In the genomic region with DNA sequence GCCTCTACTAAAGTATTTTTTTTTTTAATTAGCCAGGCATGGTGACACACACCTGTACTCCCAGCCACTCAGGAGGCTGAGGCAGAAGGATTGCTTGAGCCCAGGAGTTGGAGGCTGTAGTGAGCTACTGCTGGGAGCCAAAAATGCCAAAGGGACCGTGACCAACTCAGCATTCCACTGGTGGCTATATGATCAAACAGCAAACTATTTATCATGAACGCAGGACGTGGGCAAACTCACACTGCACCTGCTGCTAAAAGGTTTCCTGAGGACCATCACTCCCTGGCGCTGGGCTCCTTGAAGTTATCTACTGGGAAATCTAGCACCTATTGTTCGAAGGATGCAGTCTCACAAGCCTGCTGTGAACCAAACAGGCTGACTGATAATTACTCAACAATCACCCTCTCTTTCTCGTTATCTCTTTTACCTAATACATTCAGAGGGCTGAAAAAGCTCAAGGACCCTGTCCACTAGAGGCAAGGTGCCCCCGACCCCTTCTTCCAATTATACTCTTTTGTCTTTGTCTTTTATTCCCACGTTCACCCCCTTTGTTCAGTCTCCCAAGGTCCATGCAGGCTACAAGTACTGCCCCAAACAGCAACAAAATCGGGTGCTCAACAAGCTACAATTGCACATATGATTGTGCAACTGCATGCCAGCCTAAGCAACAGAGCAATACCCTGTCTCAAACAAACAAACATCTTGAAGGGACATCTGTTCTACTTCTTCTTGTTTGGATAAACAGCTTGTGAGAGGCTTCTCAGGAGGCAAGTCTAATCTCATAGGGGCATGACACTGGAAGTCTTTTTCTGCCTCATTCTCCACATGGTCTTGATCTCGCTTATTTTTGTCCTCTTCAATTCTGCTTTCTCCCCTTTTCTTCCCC, we compare ENCODE assay signal across 20 cellular contexts. TPM values are rescaled to one million over a fixed set of nuclear protein-coding genes. Genes with fewer than 3 reads are reported as not detected.
DNase-seq lines count a peak whose midpoint lies in the region; ATAC-seq and TF ChIP-seq lines count a peak whose summit lies in the region.
"Had no signal": no experiment of that assay in that cellular context is flagged by ENCODE, and none has a peak within 500 bp of the region (broad histone marks: within the 10 kb centered on the region; RNA-seq: fewer than 3 reads in every experiment).

No MANE protein-coding gene starts in this region.

- 56 to 76% methylated on average over 8 to 10 of the region's 10 CpGs for WGBS in endodermal cell (ENCODE audit: insufficient coverage in 1 of 2, insufficient read length in 1 of 2), 2 experiments
- no CpG with 5 or more reads among the region's 10 CpGs for WGBS in mesendoderm (ENCODE audit: extremely low coverage, insufficient coverage, low lambda C conversion rate)

- H3K23ac ChIP-seq in mesendoderm (ENCODE audit: low read length) = no peak overlapping the region

- no peaks in the 10 kb centered on the region for H3K27me3 ChIP-seq in endodermal cell (ENCODE audit: control insufficient read depth, insufficient read depth, low read length, poor library complexity, severe bottlenecking)
- H3K27me3 ChIP-seq in mesendoderm (ENCODE audit: insufficient read depth, low read length, poor library complexity) = no peaks in the 10 kb centered on the region
- no peaks in the 10 kb centered on the region for H3K27me3 ChIP-seq in tibial artery
- H3K27me3 ChIP-seq: BE2C had no signal

- H3K79me1 ChIP-seq in mesendoderm (ENCODE audit: low read length) = no peaks in the 10 kb centered on the region

- intact Hi-C loops in tibial artery (cut with DNase I; ENCODE audit: low total_unique reads) = loop anchor here (2.0 kb wide), 1 partner anchor 46 kb away; no protein-coding TSS in a partner anchor

- H3K56ac ChIP-seq in mesendoderm (ENCODE audit: low read length) = no peak overlapping the region

- peak overlapping the region; percentile 80 for H3K27ac Mint-ChIP-seq in endodermal cell
- peak overlapping the region in 1 of 2 donors; percentile 16 for H3K27ac Mint-ChIP-seq in stimulated activated naive CD8-positive, alpha-beta T cell treated with anti-CD3 and anti-CD28 coated beads, Interleukin-15, amount 100 ng/mL, for 72 hours
- H3K27ac Mint-ChIP-seq: GM23338 had no signal

- H3K36me3 Mint-ChIP-seq in endodermal cell (ENCODE audit: low read depth) = peaks cover 12% of the 10 kb centered on the region

- no peak for TF ChIP-seq CTCF in HEK293 (tag by site-specific recombination; IDR thresholded peaks at IDR 0.05)
- TF ChIP-seq CTCF in endodermal cell (conservative IDR thresholded peaks at IDR 0.05) = no peak
- TF ChIP-seq CTCF in tibial artery (IDR thresholded peaks at IDR 0.05) = no peak

- no peak overlapping the region for H4K5ac ChIP-seq in mesendoderm (ENCODE audit: low read length)

- H3K18ac ChIP-seq in mesendoderm (ENCODE audit: low read length) = no peak overlapping the region

- H3K9ac ChIP-seq in endodermal cell (ENCODE audit: extremely low read depth, low read length, poor library complexity, severe bottlenecking) (peak overlapping the region; percentile 31), mesendoderm (ENCODE audit: low read length) (no peak overlapping the region)

- peaks cover 8% of the 10 kb centered on the region for H3K4me1 Mint-ChIP-seq in endodermal cell
- H3K4me1 Mint-ChIP-seq in stimulated activated naive CD8-positive, alpha-beta T cell treated with anti-CD3 and anti-CD28 coated beads, Interleukin-15, amount 100 ng/mL, for 72 hours = peaks cover 12% of the 10 kb centered on the region
- H3K4me1 Mint-ChIP-seq: GM23338 had no signal

- no peak overlapping the region for H2BK15ac ChIP-seq in mesendoderm (replicated peaks; ENCODE audit: low read depth)

- no peak overlapping the region for H2BK5ac ChIP-seq in mesendoderm (ENCODE audit: low read length)

- H3K79me2 ChIP-seq in mesendoderm (ENCODE audit: control insufficient read depth, insufficient read depth, low read length) = no peaks in the 10 kb centered on the region

- peak; percentile 44 for DNase-seq in NCI-H2171 treated with DMSO at 0.1 percent for 48 hours (lab: John Stamatoyannopoulos, UW)
- no peak for DNase-seq in NCI-H2171 (lab: John Stamatoyannopoulos, UW)
- DNase-seq in endodermal cell = peak; percentile 74
- peak; percentile 79 for DNase-seq in mesendoderm
- no peak for DNase-seq in tibial artery
- DNase-seq in stimulated activated naive CD8-positive, alpha-beta T cell treated with anti-CD3 and anti-CD28 coated beads, Interleukin-15, amount 100 ng/mL, for 72 hours = no peak
- DNase-seq: BE2C; CD8-positive, alpha-beta memory T cell; DMS79; HCEC 1CT; NCI-H187 treated with DMSO at 0.1 percent for 48 hours; OCI-M1; Right ventricle myocardium superior; SW 1271 had no signal

- CTCF ChIA-PET in HEK293 (lab: Yijun Ruan, JAX) = interaction anchor here (0.6 to 0.7 kb wide), 3 partner anchors 9 to 1285 kb away, joined by 3 to 5 read pairs (median 3); no protein-coding TSS in a partner anchor

- H3K27ac ChIP-seq in HEK293 (ENCODE audit: extremely low read depth, low read depth, low read length) = no peak overlapping the region
- H3K27ac ChIP-seq in endodermal cell (ENCODE audit: low read depth, low read length) = peak overlapping the region; percentile 50
- H3K27ac ChIP-seq in mesendoderm (ENCODE audit: low read depth, low read length) = peak overlapping the region; percentile 0
- H3K27ac ChIP-seq in tibial artery = no peak overlapping the region

- H2AK5ac ChIP-seq in mesendoderm (ENCODE audit: low read length) = no peak overlapping the region

- H3K4ac ChIP-seq in mesendoderm (ENCODE audit: low read depth, low read length) = no peak overlapping the region

- no peaks in the 10 kb centered on the region for H3K27me3 Mint-ChIP-seq in endodermal cell (ENCODE audit: insufficient read depth)
- H3K27me3 Mint-ChIP-seq in stimulated activated naive CD8-positive, alpha-beta T cell treated with anti-CD3 and anti-CD28 coated beads, Interleukin-15, amount 100 ng/mL, for 72 hours = no peaks in the 10 kb centered on the region
- H3K27me3 Mint-ChIP-seq: CD8-positive, alpha-beta memory T cell had no signal

- POLR2A ChIA-PET in HEK293 (lab: Yijun Ruan, JAX) = interaction anchor here (0.7 kb wide), 1 partner anchor 206 kb away, joined by 3 read pairs; no protein-coding TSS in a partner anchor

- H3K4me1 ChIP-seq in HEK293 (ENCODE audit: control insufficient read depth, insufficient read depth, low read length) (no peaks in the 10 kb centered on the region), endodermal cell (ENCODE audit: control insufficient read depth, insufficient read depth, low read length) (peaks cover 3% of the 10 kb centered on the region), mesendoderm (ENCODE audit: control insufficient read depth, low read depth, low read length) (no peaks in the 10 kb centered on the region), tibial artery (no peaks in the 10 kb centered on the region)
- H3K4me1 ChIP-seq: BE2C had no signal

- no peak overlapping the region for H2BK120ac ChIP-seq in mesendoderm (ENCODE audit: low read depth, low read length)

- no peak overlapping the region for H3K4me3 ChIP-seq in HEK293 (ENCODE audit: low read depth, low read length)
- H3K4me3 ChIP-seq in endodermal cell (ENCODE audit: low read length) = peak overlapping the region; percentile 41
- no peak overlapping the region for H3K4me3 ChIP-seq in mesendoderm (ENCODE audit: low read length)
- H3K4me3 ChIP-seq in tibial artery = no peak overlapping the region
- H3K4me3 ChIP-seq: GM23338, K562 had no signal

- H3K36me3 ChIP-seq in HEK293 (ENCODE audit: control insufficient read depth in 2 of 2, insufficient read depth in 1 of 2, low read length in 2 of 2) (peaks cover 0 to 13% of the 10 kb centered on the region in 2 experiments; a peak in 2 of 3 replicates), endodermal cell (ENCODE audit: control insufficient read depth, insufficient read depth, low read length) (peaks cover 5% of the 10 kb centered on the region), mesendoderm (ENCODE audit: control insufficient read depth, insufficient read depth, low read length) (no peaks in the 10 kb centered on the region), tibial artery (peaks cover 0 to 14% (median 2%) of the 10 kb centered on the region in 3 donors)

- H3K9me3 ChIP-seq in HEK293 (ENCODE audit: control insufficient read depth, insufficient read depth, low read depth, low read length) (no peaks in the 10 kb centered on the region), endodermal cell (ENCODE audit: control insufficient read depth, low read length) (peaks cover 42% of the 10 kb centered on the region), tibial artery (no peaks in the 10 kb centered on the region)
- H3K9me3 ChIP-seq: BE2C had no signal

- peaks cover 6% of the 10 kb centered on the region for H3K9me3 Mint-ChIP-seq in endodermal cell
- peaks cover 6 to 17% of the 10 kb centered on the region in 2 donors for H3K9me3 Mint-ChIP-seq in stimulated activated naive CD8-positive, alpha-beta T cell treated with anti-CD3 and anti-CD28 coated beads, Interleukin-15, amount 100 ng/mL, for 72 hours

- H3K4me2 ChIP-seq in mesendoderm (ENCODE audit: low read length) = no peak overlapping the region
- H3K4me2 ChIP-seq: GM23338 had no signal

- ATAC-seq in stimulated activated naive CD8-positive, alpha-beta T cell treated with anti-CD3 and anti-CD28 coated beads, Interleukin-15, amount 100 ng/mL, for 72 hours = no peak
- ATAC-seq in GM18870 (IDR thresholded peaks at IDR 0.05; ENCODE audit: unreplicated experiment) = no peak
- ATAC-seq: GM23338, K562 had no signal

- H3K4me3 Mint-ChIP-seq in endodermal cell = no peak overlapping the region
- H3K4me3 Mint-ChIP-seq in stimulated activated naive CD8-positive, alpha-beta T cell treated with anti-CD3 and anti-CD28 coated beads, Interleukin-15, amount 100 ng/mL, for 72 hours = no peak overlapping the region
- H3K4me3 Mint-ChIP-seq: CD8-positive, alpha-beta memory T cell; GM23338 had no signal

- H4K8ac ChIP-seq in mesendoderm (ENCODE audit: low read depth, low read length) = no peak overlapping the region

TF ChIP-seq in HEK293, 187 proteins besides CTCF, POLR2A, EP300 and RAD21 (continues in another document):
- TF ChIP-seq PRDM1 (tag by site-specific recombination; IDR thresholded peaks at IDR 0.05) = 0 out of 2 replicates have a peak, but pooled peaks have one; percentile 25

RNA-seq across cellular contexts. Expression of gene PLN, which starts 47.7 kb away (rescaled TPM):
- not detected for total RNA-seq in endodermal cell
- polyA plus RNA-seq in endodermal cell (2013, experiment 1 of 2) = not detected
- polyA plus RNA-seq in endodermal cell (2013, experiment 2 of 2) = 0.17 TPM
- polyA plus RNA-seq in mesendoderm (2013, experiment 1 of 2) = 0.03 TPM
- 0.03 TPM for polyA plus RNA-seq in mesendoderm (2013, experiment 2 of 2)
- total RNA-seq: A172; CD8-positive, alpha-beta memory T cell; GM23338; K562; NCI-H460 had no signal

Comparison
In these comparisons a context has a peak if more than half of its experiments do, and no peak if none do; other contexts are left out.
1. DNase-seq: peak in NCI-H2171 treated with DMSO at 0.1 percent for 48 hours (single experiment), endodermal cell (single experiment) and mesendoderm (single experiment); none in NCI-H2171 (single experiment), tibial artery (0 of 2) and stimulated activated naive CD8-positive, alpha-beta T cell treated with anti-CD3 and anti-CD28 coated beads, Interleukin-15, amount 100 ng/mL, for 72 hours (0 of 2).
2. H3K27ac ChIP-seq: peak in endodermal cell (single experiment) and mesendoderm (single experiment); none in HEK293 (single experiment) and tibial artery (0 of 2).